ENCODE assay signal across 18 cellular contexts in genomic region chr14:77965050-77965449, GRCh38.
A peak's percentile ranks its signal among the peaks of the same experiment; 100 is the strongest.
DNase-seq lines count a peak whose midpoint lies in the region; ATAC-seq, FAIRE-seq and TF ChIP-seq lines count a peak whose summit lies in the region.
"Had no signal": no experiment of that assay in that cellular context is flagged by ENCODE, and none has a peak within 500 bp of the region (broad histone marks: within the 10 kb centered on the region; RNA-seq: fewer than 3 reads in every experiment).

No MANE protein-coding gene starts in this region.

- in situ Hi-C loops in K562 (cut with MboI), result no loop called here

- H3K4me1 ChIP-seq in HEK293 (ENCODE audit: control insufficient read depth, insufficient read depth, low read length) (no peaks in the 10 kb centered on the region), K562 (replicated peaks in 1 of 2; ENCODE audit: control insufficient read depth in 2 of 2, insufficient read depth in 2 of 2, low read length in 2 of 2) (peaks cover 11 to 17% of the 10 kb centered on the region in 2 experiments; a peak in 4 of 5 replicates)
- H3K4me1 ChIP-seq: A549, Caco-2 had no signal

- no peaks in the 10 kb centered on the region for H3K36me3 Mint-ChIP-seq in activated naive CD4-positive, alpha-beta T cell treated with anti-CD3 and anti-CD28 coated beads, Interleukin-2, amount 10 ng/mL, durations not matched to agents 7 days and 5 days
- H3K36me3 Mint-ChIP-seq: CD8-positive, alpha-beta T cell had no signal

- TF ChIP-seq EP300 in K562 (IDR thresholded peaks at IDR 0.05; ENCODE audit: low read length), result no peak

- H3K36me3 ChIP-seq in HEK293 (ENCODE audit: control insufficient read depth in 2 of 2, insufficient read depth in 1 of 2, low read length in 2 of 2), result no peaks in the 10 kb centered on the region
- no peaks in the 10 kb centered on the region for H3K36me3 ChIP-seq in K562 (ENCODE audit: control insufficient read depth, insufficient read depth, low read length)

- no peaks in the 10 kb centered on the region for H3K27me3 ChIP-seq in K562 (ENCODE audit: control insufficient read depth in 2 of 2, insufficient read depth in 2 of 2, low read length in 2 of 2)

- TF ChIP-seq RAD21 in K562 (CRISPR knock-in tag; conservative IDR thresholded peaks at IDR 0.05 in 1 of 2, IDR thresholded peaks at IDR 0.05 in 1 of 2), result no peak

- BruUV-seq in K562 (replicated peaks; lab: Mats Ljungman, UMichigan), result no TSS peak

- CTCF ChIA-PET in activated naive CD4-positive, alpha-beta T cell treated with anti-CD3 and anti-CD28 coated beads, Interleukin-2, amount 10 ng/mL, durations not matched to agents 7 days and 5 days (lab: Charles Lee), result no interaction called here
- CTCF ChIA-PET in HEK293 (lab: Yijun Ruan, JAX) (no interaction called here), K562 (lab: Yijun Ruan, JAX; ENCODE audit: low intra/inter-chr PET ratio) (no interaction called here)

- DNase-seq in activated naive CD4-positive, alpha-beta T cell treated with anti-CD3 and anti-CD28 coated beads, Interleukin-2, amount 10 ng/mL, durations not matched to agents 7 days and 5 days, result no peak
- DNase-seq in activated naive CD4-positive, alpha-beta T cell (lab: John Stamatoyannopoulos, UW), result no peak
- DNase-seq in K562 (ENCODE audit: extremely low read depth in 1 of 4, low spot score in 3 of 4), result no peak
- DNase-seq in iPS-NIHi7 (ENCODE audit: extremely low spot score), result no peak
- no peak for DNase-seq in posterior cingulate gyrus
- DNase-seq: Caco-2; Calu3; CD4-positive, alpha-beta T cell; CD8-positive, alpha-beta T cell had no signal

- H3K4me3 ChIP-seq in HEK293 (ENCODE audit: low read depth, low read length) (no peak overlapping the region), K562 (no peak overlapping the region)

- H3K9me3 ChIP-seq in HEK293 (ENCODE audit: control insufficient read depth, insufficient read depth, low read depth, low read length) (no peaks in the 10 kb centered on the region), K562 (replicated peaks; ENCODE audit: control insufficient read depth, insufficient read depth, low read depth, low read length) (no peaks in the 10 kb centered on the region)
- H3K9me3 ChIP-seq: A549, Caco-2 had no signal

- ATAC-seq in K562, result no peak
- ATAC-seq in HG03457 (IDR thresholded peaks at IDR 0.05; ENCODE audit: unreplicated experiment), result no peak
- ATAC-seq: CD8-positive, alpha-beta T cell had no signal

- H3K79me2 ChIP-seq in K562 (ENCODE audit: control insufficient read depth, insufficient read depth, low read length), result no peaks in the 10 kb centered on the region

- H3K27me3 Mint-ChIP-seq in activated naive CD4-positive, alpha-beta T cell treated with anti-CD3 and anti-CD28 coated beads, Interleukin-2, amount 10 ng/mL, durations not matched to agents 7 days and 5 days, result peaks cover 50% of the 10 kb centered on the region

- no peak overlapping the region for H3K4me2 ChIP-seq in K562 (ENCODE audit: insufficient read depth, low read length)

- H3K4me3 Mint-ChIP-seq in activated naive CD4-positive, alpha-beta T cell treated with anti-CD3 and anti-CD28 coated beads, Interleukin-2, amount 10 ng/mL, durations not matched to agents 7 days and 5 days, result no peak overlapping the region
- H3K4me3 Mint-ChIP-seq: CD4-positive, alpha-beta T cell; CD8-positive, alpha-beta T cell had no signal

- H3K4me1 Mint-ChIP-seq in activated naive CD4-positive, alpha-beta T cell treated with anti-CD3 and anti-CD28 coated beads, Interleukin-2, amount 10 ng/mL, durations not matched to agents 7 days and 5 days, result peaks cover 4% of the 10 kb centered on the region

- POLR2A ChIA-PET in HEK293 (lab: Yijun Ruan, JAX) (no interaction called here), K562 (lab: Yijun Ruan, JAX) (no interaction called here)

- H4K20me1 ChIP-seq in K562 (replicated peaks; ENCODE audit: control insufficient read depth, insufficient read depth, low read length), result no peaks in the 10 kb centered on the region

- no peak for TF ChIP-seq POLR2A in K562 (conservative IDR thresholded peaks at IDR 0.05)

- TF ChIP-seq CTCF in HEK293 (tag by site-specific recombination; IDR thresholded peaks at IDR 0.05), result no peak
- no peak for TF ChIP-seq CTCF in K562 (IDR thresholded peaks at IDR 0.05 in 2 of 3, conservative IDR thresholded peaks at IDR 0.05 in 1 of 3; ENCODE audit: insufficient read depth in 2 of 3, low read depth in 1 of 3, low read length in 3 of 3)

- H2AFZ ChIP-seq in K562 (ENCODE audit: low read depth, low read length), result no peak overlapping the region

- intact Hi-C loops in K562 (cut with micrococcal nuclease) (loop anchor here (10.0 kb wide), 1 partner anchor 310 kb away; no protein-coding TSS in a partner anchor), posterior cingulate gyrus (cut with DNase I) (no loop called here)

- no peaks in the 10 kb centered on the region for H3K9me3 Mint-ChIP-seq in activated naive CD4-positive, alpha-beta T cell treated with anti-CD3 and anti-CD28 coated beads, Interleukin-2, amount 10 ng/mL, durations not matched to agents 7 days and 5 days
- H3K9me3 Mint-ChIP-seq: CD4-positive, alpha-beta T cell; CD8-positive, alpha-beta T cell had no signal

- FAIRE-seq in K562 (lab: Jason Lieb, UNC), result no peak
- FAIRE-seq: A549, D721Med, G401.6, GM12891 had no signal

- peak overlapping the region; percentile 55 for H3K27ac Mint-ChIP-seq in activated naive CD4-positive, alpha-beta T cell treated with anti-CD3 and anti-CD28 coated beads, Interleukin-2, amount 10 ng/mL, durations not matched to agents 7 days and 5 days
- H3K27ac Mint-ChIP-seq: B cell; CD4-positive, alpha-beta T cell; CD8-positive, alpha-beta T cell had no signal

- no peak overlapping the region for H3K27ac ChIP-seq in HEK293 (ENCODE audit: extremely low read depth, low read depth, low read length)
- H3K27ac ChIP-seq in K562 (ENCODE audit: extremely low read depth, low read depth, low read length), result no peak overlapping the region
- H3K27ac ChIP-seq: 22Rv1, C4-2B had no signal

- H3K9me1 ChIP-seq in K562 (ENCODE audit: control insufficient read depth, insufficient read depth, low read length), result no peaks in the 10 kb centered on the region

- 74% methylated on average over 4 of the region's 4 CpGs for WGBS in K562 (ENCODE audit: insufficient coverage, low coverage, missing lambda C conversion rate)

- H3K9ac ChIP-seq in K562 (ENCODE audit: insufficient read depth in 1 of 2, low read depth in 2 of 2, low read length in 2 of 2), result no peak overlapping the region

TF ChIP-seq in HEK293, 187 proteins besides CTCF, POLR2A, EP300 and RAD21:
- no peak for TF ChIP-seq ZNF416 (tag by site-specific recombination; IDR thresholded peaks at IDR 0.05)
- peak; percentile 79 for TF ChIP-seq ZNF10 (tag by site-specific recombination; IDR thresholded peaks at IDR 0.05)
- TF ChIP-seq YY1 (tag by site-specific recombination; IDR thresholded peaks at IDR 0.05), result no peak
- no peak for TF ChIP-seq ZNF433 (tag by site-specific recombination; IDR thresholded peaks at IDR 0.05; ENCODE audit: low read depth)

TF ChIP-seq in K562, 482 proteins besides CTCF, POLR2A, EP300 and RAD21:
- TF ChIP-seq GTF2B (IDR thresholded peaks at IDR 0.05; ENCODE audit: extremely low read depth, insufficient read length) (no peak), ZNF134 (CRISPR knock-in tag; conservative IDR thresholded peaks at IDR 0.05) (peak; percentile 92)
